In genomic region chr11:1305558-1306056, GRCh38 we compare ENCODE assay signal across 22 cellular contexts. TPM values are rescaled to one million over a fixed set of nuclear protein-coding genes. Genes with fewer than 3 reads are reported as not detected.
DNase-seq lines count a peak whose midpoint lies in the region; ATAC-seq, FAIRE-seq and TF ChIP-seq lines count a peak whose summit lies in the region.
"Had no signal": no experiment of that assay in that cellular context is flagged by ENCODE, and none has a peak within 500 bp of the region (broad histone marks: within the 10 kb centered on the region; RNA-seq: fewer than 3 reads in every experiment).

No MANE protein-coding gene starts in this region.

- no peaks in the 10 kb centered on the region for H4K20me1 ChIP-seq in HepG2 (ENCODE audit: insufficient read depth, low read length)

- H3K4me1 Mint-ChIP-seq in Calu3 (ENCODE audit: low read depth, unreplicated experiment) (peaks cover 35% of the 10 kb centered on the region), T-cell (peaks cover 60 to 61% (median 61%) of the 10 kb centered on the region in 3 donors)

- TF ChIP-seq RAD21 in HepG2 (CRISPR knock-in tag; IDR thresholded peaks at IDR 0.05), result no peak

- POLR2A ChIA-PET in HepG2 (lab: Yijun Ruan, JAX) (interaction anchor here (2.2 kb wide), 1 partner anchor 28 kb away, joined by 15 read pairs; no protein-coding TSS in a partner anchor), T-cell (lab: Charles Lee) (no interaction called here)

- H3K9me3 Mint-ChIP-seq in Calu3 (ENCODE audit: low read depth, unreplicated experiment), result no peaks in the 10 kb centered on the region
- H3K9me3 Mint-ChIP-seq in T-cell, result no peaks in the 10 kb centered on the region
- H3K9me3 Mint-ChIP-seq: activated naive CD8-positive, alpha-beta T cell treated with anti-CD3 and anti-CD28 coated beads, Interleukin-2, amount 50 U/mL, for 24 hours had no signal

- H3K4me3 ChIP-seq in HepG2 (replicated peaks in 1 of 3; ENCODE audit: insufficient read depth in 1 of 3, low read depth in 2 of 3, low read length in 3 of 3) (peak overlapping the region; percentile 53 to 69 (median 57)), small intestine (ENCODE audit: low read depth in 1 of 2, low read length in 2 of 2) (peak overlapping the region in 1 of 2 donors; percentile 4)
- H3K4me3 ChIP-seq: smooth muscle cell had no signal

- no peaks in the 10 kb centered on the region for H3K27me3 Mint-ChIP-seq in Calu3 (ENCODE audit: unreplicated experiment)
- H3K27me3 Mint-ChIP-seq in T-cell, result no peaks in the 10 kb centered on the region
- H3K27me3 Mint-ChIP-seq: activated naive CD8-positive, alpha-beta T cell treated with anti-CD3 and anti-CD28 coated beads, Interleukin-2, amount 50 U/mL, for 24 hours; B cell; T-helper 17 cell had no signal

- peak overlapping the region; percentile 63 for H3K9ac ChIP-seq in HepG2 (ENCODE audit: insufficient read depth, low read depth, low read length)

- ATAC-seq in HepG2 (peak; percentile 16), T-cell (replicated peaks in 1 of 4) (no peak), HG03196 (IDR thresholded peaks at IDR 0.05; ENCODE audit: unreplicated experiment) (no peak)
- ATAC-seq: activated naive CD8-positive, alpha-beta T cell treated with anti-CD3 and anti-CD28 coated beads, Interleukin-2, amount 50 U/mL, for 24 hours; T-helper 17 cell had no signal

- in situ Hi-C loops in HepG2 (cut with HindIII; ENCODE audit: extremely low pct_ligation_motif_present, low pct_unique_long_range_greater_than_20kb), result no loop called here

- intact Hi-C loops in Calu3 (cut with micrococcal nuclease; ENCODE audit: unreplicated experiment), result loop anchor here (10.0 kb wide), 1 partner anchor 209 kb away; no protein-coding TSS in a partner anchor
- intact Hi-C loops in HepG2 (cut with micrococcal nuclease; ENCODE audit: unreplicated experiment), result loop anchor here (10.0 kb wide), 1 partner anchor 79 kb away; the partner anchor contains the start of gene BRSK2

- peak overlapping the region; percentile 83 for H3K4me2 ChIP-seq in HepG2 (ENCODE audit: low read depth, low read length)
- H3K4me2 ChIP-seq: smooth muscle cell had no signal

- no peak for TF ChIP-seq POLR2A in HepG2 (IDR thresholded peaks at IDR 0.05; ENCODE audit: insufficient read depth in 1 of 2, low read depth in 2 of 2, low read length in 2 of 2)

- H3K27ac Mint-ChIP-seq in Calu3 (ENCODE audit: unreplicated experiment) (no peak overlapping the region), T-cell (no peak overlapping the region)
- H3K27ac Mint-ChIP-seq: activated naive CD8-positive, alpha-beta T cell treated with anti-CD3 and anti-CD28 coated beads, Interleukin-2, amount 50 U/mL, for 24 hours; activated T-helper 1 cell treated with anti-CD3 and anti-CD28 coated beads, Interleukin-12 subunit alpha, Interleukin-12 subunit beta, Interleukin-2, Interleukin-4 antibody, amounts not matched to agents 30 ng/mL and 10 ng/mL and 1 ng/mL, durations not matched to agents 14 hours and 24 hours and 36 hours; B cell had no signal

- H3K4me3 Mint-ChIP-seq in Calu3 (ENCODE audit: low read depth, unreplicated experiment), result peak overlapping the region; percentile 32
- no peak overlapping the region for H3K4me3 Mint-ChIP-seq in T-cell
- H3K4me3 Mint-ChIP-seq: activated naive CD8-positive, alpha-beta T cell treated with anti-CD3 and anti-CD28 coated beads, Interleukin-2, amount 50 U/mL, for 24 hours; activated T-helper 1 cell treated with anti-CD3 and anti-CD28 coated beads, Interleukin-12 subunit alpha, Interleukin-12 subunit beta, Interleukin-2, Interleukin-4 antibody, amounts not matched to agents 30 ng/mL and 10 ng/mL and 1 ng/mL, durations not matched to agents 14 hours and 24 hours and 36 hours; B cell; T-helper 17 cell had no signal

- H3K9me3 ChIP-seq in HepG2 (ENCODE audit: low read length) (no peaks in the 10 kb centered on the region), small intestine (ENCODE audit: control insufficient read depth, low read depth) (no peaks in the 10 kb centered on the region)

- no peaks in the 10 kb centered on the region for H3K27me3 ChIP-seq in HepG2 (ENCODE audit: control insufficient read depth in 1 of 2, insufficient read depth in 2 of 2, low read length in 2 of 2)
- no peaks in the 10 kb centered on the region for H3K27me3 ChIP-seq in small intestine (ENCODE audit: control insufficient read depth in 2 of 2, insufficient read depth in 2 of 2, low read length in 2 of 2)

- CTCF ChIA-PET in Calu3 (lab: Charles Lee), result no interaction called here
- CTCF ChIA-PET in HepG2 (lab: Yijun Ruan, JAX; ENCODE audit: low intra/inter-chr PET ratio, low total read pairs), result no interaction called here
- CTCF ChIA-PET in T-cell (lab: Charles Lee), result no interaction called here

- H3K36me3 Mint-ChIP-seq in Calu3 (ENCODE audit: insufficient read depth, unreplicated experiment) (peaks cover 52% of the 10 kb centered on the region), T-cell (peaks cover 3% of the 10 kb centered on the region)

- DNase-seq in Calu3 (no peak), HepG2 (ENCODE audit: low spot score) (no peak), small intestine (peak; percentile 43), NCI-H345 treated with DMSO at 0.1 percent for 48 hours (lab: John Stamatoyannopoulos, UW; ENCODE audit: unreplicated experiment) (no peak), T-cell (no peak)
- DNase-seq: activated CD4-positive, alpha-beta T cell treated with anti-CD3 and anti-CD28 coated beads for 1 hour; activated naive CD8-positive, alpha-beta T cell treated with anti-CD3 and anti-CD28 coated beads, Interleukin-2, amount 50 U/mL, for 24 hours; caudate nucleus; DMS 273 treated with DMSO at 0.1 percent for 48 hours; mesendoderm; NCI-H146; nucleus accumbens; Right ventricle myocardium superior; stimulated activated naive CD4-positive, alpha-beta T cell treated with Interleukin-2 at 50 U/mL for 16 hours; T-helper 17 cell had no signal

- H2AFZ ChIP-seq in HepG2 (ENCODE audit: low read length), result no peak overlapping the region

- H3K36me3 ChIP-seq in HepG2 (replicated peaks in 1 of 2; ENCODE audit: control insufficient read depth in 1 of 2, insufficient read depth in 2 of 2, low read length in 2 of 2) (peaks cover 3 to 8% of the 10 kb centered on the region in 2 experiments; a peak in 3 of 5 replicates), small intestine (ENCODE audit: control insufficient read depth in 2 of 2, insufficient read depth in 2 of 2, low read length in 2 of 2) (peaks cover 0 to 2% of the 10 kb centered on the region in 2 donors)

- FAIRE-seq in HepG2 (lab: Jason Lieb, UNC) (peak; percentile 76), small intestine (lab: Jason Lieb, UNC) (no peak)
- FAIRE-seq: frontal cortex, GM18507 had no signal

- BruUV-seq in Calu3 (replicated peaks; lab: Mats Ljungman, UMichigan) (no TSS peak), HepG2 (replicated peaks; lab: Mats Ljungman, UMichigan) (no TSS peak)

- WGBS in HepG2 (ENCODE audit: low lambda C conversion rate), result 0% methylated on average over 5 of the region's 24 CpGs
- WGBS in small intestine, 3 donors, result 30 to 67% (median 61%) methylated on average over 24 of the region's 24 CpGs

- H3K79me2 ChIP-seq in HepG2 (ENCODE audit: insufficient read depth, low read length), result peaks cover 80% of the 10 kb centered on the region

- no peak for TF ChIP-seq CTCF in Calu3 (IDR thresholded peaks at IDR 0.05; ENCODE audit: unreplicated experiment)
- no peak for TF ChIP-seq CTCF in HepG2 (CRISPR knock-in tag; IDR thresholded peaks at IDR 0.05)

- peaks cover 86% of the 10 kb centered on the region for H3K4me1 ChIP-seq in HepG2 (ENCODE audit: insufficient read depth, low read length)
- peaks cover 8 to 43% of the 10 kb centered on the region in 2 donors for H3K4me1 ChIP-seq in small intestine (ENCODE audit: control insufficient read depth in 2 of 2, insufficient read depth in 1 of 2, low read depth in 1 of 2, low read length in 1 of 2)

- H3K27ac ChIP-seq in angular gyrus (ENCODE audit: low read depth, low read length) (peak overlapping the region; percentile 34), HepG2 (ENCODE audit: extremely low read length, insufficient read depth, low read length) (peak overlapping the region; percentile 95), small intestine (ENCODE audit: low read depth in 1 of 2, low read length in 1 of 2) (peak overlapping the region; percentile 35 to 64)

- no peak for TF ChIP-seq EP300 in HepG2 (IDR thresholded peaks at IDR 0.05; ENCODE audit: low read depth in 2 of 2, low read length in 2 of 2)
- no peak for TF ChIP-seq EP300 in HepG2 (CRISPR knock-in tag; IDR thresholded peaks at IDR 0.05; ENCODE audit: borderline replicate concordance)

RNA-seq across cellular contexts. Expression of gene TOLLIP, which starts 3.8 kb away (rescaled TPM):
- total RNA-seq in Calu3 (2022) (53.4 and 64.9 TPM in 2 replicates), HepG2 (2016; rRNA removed; fragmentation: Illumina TruSeq; extraction: Trizol) (19.4 and 25.9 TPM in 2 replicates), T-cell (10 to 100 TPM; 44.4 to 54.1 (median 50.8) TPM)
- 21.8 and 24.1 TPM in 2 replicates for total RNA-seq in HepG2 (2016; cell fraction: cytosol; rRNA removed; fragmentation: Illumina TruSeq; extraction: Trizol; ENCODE audit: low read depth)
- 18.0 and 24.4 TPM in 2 replicates for total RNA-seq in HepG2 (2016; cell fraction: insoluble cytoplasmic fraction; rRNA removed; fragmentation: Illumina TruSeq; extraction: Trizol)
- total RNA-seq in HepG2 (2016; cell fraction: membrane; rRNA removed; fragmentation: Illumina TruSeq; extraction: Trizol), result 16.0 and 17.9 TPM in 2 replicates
- total RNA-seq in HepG2 (2016; cell fraction: nucleus; rRNA removed; fragmentation: Illumina TruSeq; extraction: Trizol), result 11.3 and 14.6 TPM in 2 replicates
- polyA plus RNA-seq in HepG2 (2011; rRNA removed) (44.2 and 47.5 TPM in 2 replicates), small intestine (10 to 100 TPM; 33.1 to 41.2 (median 40.8) TPM)
- polyA plus RNA-seq in HepG2 (2011; cell fraction: cytosol; rRNA removed), result 27.1 and 38.7 TPM in 2 replicates
- 59.6 and 61.9 TPM in 2 replicates for polyA plus RNA-seq in HepG2 (2011; cell fraction: nucleus; rRNA removed)
- polyA plus RNA-seq in HepG2 (2012), result 31.4 and 32.5 TPM in 2 replicates
- 23.1 and 26.1 TPM in 2 replicates for polyA plus RNA-seq in HepG2 (2016; cell fraction: cytosol; fragmentation: Illumina TruSeq; extraction: Trizol; ENCODE audit: low read depth)
- 40.7 and 53.4 TPM in 2 replicates for polyA plus RNA-seq in HepG2 (2016; cell fraction: insoluble cytoplasmic fraction; fragmentation: Illumina TruSeq; extraction: Trizol; ENCODE audit: low read depth)
- polyA plus RNA-seq in HepG2 (2016; cell fraction: membrane; fragmentation: Illumina TruSeq; extraction: Trizol; ENCODE audit: low read depth), result 25.9 and 29.3 TPM in 2 replicates
- polyA plus RNA-seq in HepG2 (2016; cell fraction: nucleus; fragmentation: Illumina TruSeq; extraction: Trizol; ENCODE audit: insufficient read depth, low read depth), result 27.5 and 35.7 TPM in 2 replicates
- 19.2 and 101 TPM in 2 replicates for polyA minus RNA-seq in HepG2 (2011; rRNA and poly(A)+ RNA removed; ENCODE audit: low replicate concordance)
- 14.2 and 15.4 TPM in 2 replicates for polyA minus RNA-seq in HepG2 (2011; cell fraction: cytosol; rRNA and poly(A)+ RNA removed)
- polyA minus RNA-seq in HepG2 (2011; cell fraction: nucleus; rRNA and poly(A)+ RNA removed), result 17.4 and 24.5 TPM in 2 replicates

Comparison
In these comparisons a context has a peak if more than half of its experiments do, and no peak if none do; other contexts are left out.
1. H3K27ac ChIP-seq: peak in every context shown above with its lines; median percentile 95 in HepG2; 50 in small intestine; 34 in angular gyrus.